ENCODE assay signal across 8 cellular contexts in genomic region chr19:13847033-13847899, GRCh38. TPM values are rescaled to one million over a fixed set of nuclear protein-coding genes. Genes with fewer than 3 reads are reported as not detected.
DNase-seq lines count a peak whose midpoint lies in the region; ATAC-seq and TF ChIP-seq lines count a peak whose summit lies in the region.

No MANE protein-coding gene starts in this region.

- BruUV-seq in Caco-2 (replicated peaks; lab: Mats Ljungman, UMichigan): TSS peak; percentile 24

- H3K27me3 Mint-ChIP-seq in Caco-2 (ENCODE audit: insufficient read depth, unreplicated experiment) (no peaks in the 10 kb centered on the region), neural crest cell (ENCODE audit: low read depth) (peaks cover 7% of the 10 kb centered on the region)
- H3K27me3 Mint-ChIP-seq in stimulated activated naive CD8-positive, alpha-beta T cell treated with anti-CD3 and anti-CD28 coated beads, Interleukin-15, amount 100 ng/mL, for 72 hours: no peaks in the 10 kb centered on the region

- DNase-seq in Caco-2 (peak; percentile 93 to 94), KBM-7 (peak; percentile 92), RPMI7951 (ENCODE audit: low read depth) (peak; percentile 96), fibroblast of the conjunctiva (ENCODE audit: low read depth) (peak; percentile 88), neural crest cell (ENCODE audit: low read depth, low spot score) (peak; percentile 80)
- peak; percentile 79 for DNase-seq in activated effector memory CD4-positive, alpha-beta T cell treated with Interleukin-2 at 50 U/mL for 16 hours
- peak; percentile 95 to 97 for DNase-seq in stimulated activated naive CD8-positive, alpha-beta T cell treated with anti-CD3 and anti-CD28 coated beads, Interleukin-15, amount 100 ng/mL, for 72 hours

- POLR2A ChIA-PET in Caco-2 (lab: Charles Lee): interaction anchor here (0.6 to 2.3 kb wide), 7 partner anchors 13 to 671 kb away, joined by 3 to 44 read pairs (median 4); a partner anchor contains a TSS

- ATAC-seq in GM21515 (IDR thresholded peaks at IDR 0.05; ENCODE audit: unreplicated experiment): peak; percentile 29
- ATAC-seq in stimulated activated naive CD8-positive, alpha-beta T cell treated with anti-CD3 and anti-CD28 coated beads, Interleukin-15, amount 100 ng/mL, for 72 hours: peak; percentile 68

- intact Hi-C loops in Caco-2 (cut with micrococcal nuclease; ENCODE audit: unreplicated experiment): loop anchor here (10.0 kb wide), 1 partner anchor 52 kb away; the partner anchor contains the start of gene ZSWIM4

- peaks cover 53% of the 10 kb centered on the region for H3K36me3 Mint-ChIP-seq in Caco-2 (ENCODE audit: insufficient read depth, unreplicated experiment)
- H3K36me3 Mint-ChIP-seq in neural crest cell (ENCODE audit: low read depth): no peaks in the 10 kb centered on the region

- CTCF ChIA-PET in Caco-2 (lab: Charles Lee): interaction anchor here (0.6 to 1.0 kb wide), 5 partner anchors 15 to 106 kb away, joined by 3 to 5 read pairs (median 3); no protein-coding TSS in a partner anchor

- H3K9me3 ChIP-seq in Caco-2: no peaks in the 10 kb centered on the region

- H3K9me3 Mint-ChIP-seq in Caco-2 (ENCODE audit: unreplicated experiment) (no peaks in the 10 kb centered on the region), neural crest cell (no peaks in the 10 kb centered on the region)
- H3K9me3 Mint-ChIP-seq in stimulated activated naive CD8-positive, alpha-beta T cell treated with anti-CD3 and anti-CD28 coated beads, Interleukin-15, amount 100 ng/mL, for 72 hours: no peaks in the 10 kb centered on the region

- H3K27me3 ChIP-seq in Caco-2 (replicated peaks; ENCODE audit: control insufficient read depth, insufficient read depth, low read length): no peaks in the 10 kb centered on the region

- H3K36me3 ChIP-seq in Caco-2 (ENCODE audit: control insufficient read depth, insufficient read depth, low read length): no peaks in the 10 kb centered on the region

- H3K4me1 ChIP-seq in Caco-2: peaks cover 59% of the 10 kb centered on the region

- H3K4me3 ChIP-seq in Caco-2 (ENCODE audit: low read depth, low read length): peak overlapping the region; percentile 64

- peak; percentile 21 to 28 for TF ChIP-seq CTCF in Caco-2 (IDR thresholded peaks at IDR 0.05; ENCODE audit: insufficient read depth in 1 of 2, low read depth in 1 of 2, low read length in 1 of 2, severe bottlenecking in 1 of 2, unreplicated experiment in 1 of 2)
- TF ChIP-seq CTCF in neural crest cell (conservative IDR thresholded peaks at IDR 0.05): peak; percentile 40

- H3K27ac Mint-ChIP-seq in Caco-2 (ENCODE audit: unreplicated experiment) (peak overlapping the region; percentile 93), neural crest cell (ENCODE audit: unreplicated experiment) (peak overlapping the region; percentile 99)
- H3K27ac Mint-ChIP-seq in stimulated activated naive CD8-positive, alpha-beta T cell treated with anti-CD3 and anti-CD28 coated beads, Interleukin-15, amount 100 ng/mL, for 72 hours: peak overlapping the region; percentile 99 to 100

- peaks cover 30% of the 10 kb centered on the region for H3K4me1 Mint-ChIP-seq in Caco-2 (ENCODE audit: low read depth, unreplicated experiment)
- H3K4me1 Mint-ChIP-seq in neural crest cell: peaks cover 40% of the 10 kb centered on the region
- H3K4me1 Mint-ChIP-seq in stimulated activated naive CD8-positive, alpha-beta T cell treated with anti-CD3 and anti-CD28 coated beads, Interleukin-15, amount 100 ng/mL, for 72 hours: peaks cover 77% of the 10 kb centered on the region

- peak overlapping the region; percentile 66 for H3K4me3 Mint-ChIP-seq in Caco-2 (ENCODE audit: unreplicated experiment)
- peak overlapping the region; percentile 88 for H3K4me3 Mint-ChIP-seq in neural crest cell
- peak overlapping the region; percentile 83 to 91 for H3K4me3 Mint-ChIP-seq in stimulated activated naive CD8-positive, alpha-beta T cell treated with anti-CD3 and anti-CD28 coated beads, Interleukin-15, amount 100 ng/mL, for 72 hours

- in situ Hi-C loops in KBM-7 (cut with MboI; ENCODE audit: low pct_unique_long_range_greater_than_20kb, low sequenced_read_pairs): loop anchor here (10.0 kb wide), 1 partner anchor 62 kb away; no protein-coding TSS in a partner anchor

RNA-seq across cellular contexts. Expression of gene NANOS3, which starts 29.7 kb away (rescaled TPM):
- total RNA-seq in Caco-2 (2022) (not detected in 2 replicates), neural crest cell (0.73 and 1.6 TPM in 2 replicates)
- total RNA-seq in RPMI7951 (2014; rRNA removed; shearing (Covaris generic)): 1.3 TPM in 1 of 2 replicates, not detected in the other

RNA-seq across cellular contexts. Expression of gene ZSWIM4, which starts 52.0 kb away (rescaled TPM):
- 4.0 and 5.7 TPM in 2 replicates for total RNA-seq in Caco-2 (2022)
- total RNA-seq in RPMI7951 (2014; rRNA removed; shearing (Covaris generic)): 2.8 TPM in 2 replicates
- total RNA-seq in neural crest cell: 19.3 and 19.9 TPM in 2 replicates

RNA-seq across cellular contexts. Expression of gene BRME1, which starts 58.7 kb away (rescaled TPM):
- total RNA-seq in Caco-2 (2022) (17.3 and 17.4 TPM in 2 replicates), neural crest cell (15.0 and 15.1 TPM in 2 replicates)
- total RNA-seq in RPMI7951 (2014; rRNA removed; shearing (Covaris generic)): 1.6 and 2.1 TPM in 2 replicates

RNA-seq across cellular contexts. Expression of gene CC2D1A, which starts 58.7 kb away (rescaled TPM):
- total RNA-seq in Caco-2 (2022): 48.2 and 49.4 TPM in 2 replicates
- total RNA-seq in RPMI7951 (2014; rRNA removed; shearing (Covaris generic)): 14.7 and 15.7 TPM in 2 replicates
- 31.7 and 32.4 TPM in 2 replicates for total RNA-seq in neural crest cell

Comparison
In these comparisons a context has a peak if more than half of its experiments do, and no peak if none do; other contexts are left out.
1. Peak in every context shown above with its lines: DNase-seq, ATAC-seq and H3K4me3 ChIP-seq.